In the genomic region with DNA sequence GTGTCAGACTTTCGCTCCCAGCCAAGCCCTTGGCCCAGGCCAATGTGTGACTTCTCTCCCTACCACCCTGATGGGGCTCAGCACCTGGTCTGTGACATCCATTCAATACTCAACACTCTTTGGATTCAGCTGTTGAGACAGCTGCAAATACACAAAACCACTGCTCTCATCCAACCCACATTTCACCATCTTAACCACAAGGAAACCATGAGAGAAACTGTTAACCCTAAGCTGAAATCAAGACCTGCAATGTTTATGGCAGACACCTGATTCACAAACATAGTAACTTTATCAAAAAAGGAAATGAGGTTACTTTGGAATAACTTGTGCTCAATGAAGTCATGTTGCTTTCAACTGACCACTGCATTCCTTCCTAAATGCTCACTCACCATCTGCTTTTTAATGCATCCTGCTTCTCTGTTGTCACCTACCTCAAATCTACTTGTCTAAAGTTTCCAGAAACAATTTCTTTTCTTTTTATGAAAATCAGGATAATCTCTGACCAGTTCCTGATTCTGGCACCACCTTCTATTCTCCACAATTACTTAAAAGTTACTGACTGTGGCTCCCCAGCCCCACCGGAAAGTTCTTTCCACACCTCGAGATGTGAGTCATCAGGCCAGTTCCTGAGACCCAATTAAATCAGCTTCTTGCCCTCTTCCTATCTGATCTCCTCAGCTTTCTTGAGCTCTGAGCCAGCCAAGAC, we compare ENCODE assay signal across 1 cellular context.
TF ChIP-seq lines count a peak whose summit lies in the region.

No MANE protein-coding gene starts in this region.

TF ChIP-seq in GM23338, 12 proteins besides CTCF, POLR2A, EP300 and RAD21 (continued from another document):
- TF ChIP-seq, protein P1, sequence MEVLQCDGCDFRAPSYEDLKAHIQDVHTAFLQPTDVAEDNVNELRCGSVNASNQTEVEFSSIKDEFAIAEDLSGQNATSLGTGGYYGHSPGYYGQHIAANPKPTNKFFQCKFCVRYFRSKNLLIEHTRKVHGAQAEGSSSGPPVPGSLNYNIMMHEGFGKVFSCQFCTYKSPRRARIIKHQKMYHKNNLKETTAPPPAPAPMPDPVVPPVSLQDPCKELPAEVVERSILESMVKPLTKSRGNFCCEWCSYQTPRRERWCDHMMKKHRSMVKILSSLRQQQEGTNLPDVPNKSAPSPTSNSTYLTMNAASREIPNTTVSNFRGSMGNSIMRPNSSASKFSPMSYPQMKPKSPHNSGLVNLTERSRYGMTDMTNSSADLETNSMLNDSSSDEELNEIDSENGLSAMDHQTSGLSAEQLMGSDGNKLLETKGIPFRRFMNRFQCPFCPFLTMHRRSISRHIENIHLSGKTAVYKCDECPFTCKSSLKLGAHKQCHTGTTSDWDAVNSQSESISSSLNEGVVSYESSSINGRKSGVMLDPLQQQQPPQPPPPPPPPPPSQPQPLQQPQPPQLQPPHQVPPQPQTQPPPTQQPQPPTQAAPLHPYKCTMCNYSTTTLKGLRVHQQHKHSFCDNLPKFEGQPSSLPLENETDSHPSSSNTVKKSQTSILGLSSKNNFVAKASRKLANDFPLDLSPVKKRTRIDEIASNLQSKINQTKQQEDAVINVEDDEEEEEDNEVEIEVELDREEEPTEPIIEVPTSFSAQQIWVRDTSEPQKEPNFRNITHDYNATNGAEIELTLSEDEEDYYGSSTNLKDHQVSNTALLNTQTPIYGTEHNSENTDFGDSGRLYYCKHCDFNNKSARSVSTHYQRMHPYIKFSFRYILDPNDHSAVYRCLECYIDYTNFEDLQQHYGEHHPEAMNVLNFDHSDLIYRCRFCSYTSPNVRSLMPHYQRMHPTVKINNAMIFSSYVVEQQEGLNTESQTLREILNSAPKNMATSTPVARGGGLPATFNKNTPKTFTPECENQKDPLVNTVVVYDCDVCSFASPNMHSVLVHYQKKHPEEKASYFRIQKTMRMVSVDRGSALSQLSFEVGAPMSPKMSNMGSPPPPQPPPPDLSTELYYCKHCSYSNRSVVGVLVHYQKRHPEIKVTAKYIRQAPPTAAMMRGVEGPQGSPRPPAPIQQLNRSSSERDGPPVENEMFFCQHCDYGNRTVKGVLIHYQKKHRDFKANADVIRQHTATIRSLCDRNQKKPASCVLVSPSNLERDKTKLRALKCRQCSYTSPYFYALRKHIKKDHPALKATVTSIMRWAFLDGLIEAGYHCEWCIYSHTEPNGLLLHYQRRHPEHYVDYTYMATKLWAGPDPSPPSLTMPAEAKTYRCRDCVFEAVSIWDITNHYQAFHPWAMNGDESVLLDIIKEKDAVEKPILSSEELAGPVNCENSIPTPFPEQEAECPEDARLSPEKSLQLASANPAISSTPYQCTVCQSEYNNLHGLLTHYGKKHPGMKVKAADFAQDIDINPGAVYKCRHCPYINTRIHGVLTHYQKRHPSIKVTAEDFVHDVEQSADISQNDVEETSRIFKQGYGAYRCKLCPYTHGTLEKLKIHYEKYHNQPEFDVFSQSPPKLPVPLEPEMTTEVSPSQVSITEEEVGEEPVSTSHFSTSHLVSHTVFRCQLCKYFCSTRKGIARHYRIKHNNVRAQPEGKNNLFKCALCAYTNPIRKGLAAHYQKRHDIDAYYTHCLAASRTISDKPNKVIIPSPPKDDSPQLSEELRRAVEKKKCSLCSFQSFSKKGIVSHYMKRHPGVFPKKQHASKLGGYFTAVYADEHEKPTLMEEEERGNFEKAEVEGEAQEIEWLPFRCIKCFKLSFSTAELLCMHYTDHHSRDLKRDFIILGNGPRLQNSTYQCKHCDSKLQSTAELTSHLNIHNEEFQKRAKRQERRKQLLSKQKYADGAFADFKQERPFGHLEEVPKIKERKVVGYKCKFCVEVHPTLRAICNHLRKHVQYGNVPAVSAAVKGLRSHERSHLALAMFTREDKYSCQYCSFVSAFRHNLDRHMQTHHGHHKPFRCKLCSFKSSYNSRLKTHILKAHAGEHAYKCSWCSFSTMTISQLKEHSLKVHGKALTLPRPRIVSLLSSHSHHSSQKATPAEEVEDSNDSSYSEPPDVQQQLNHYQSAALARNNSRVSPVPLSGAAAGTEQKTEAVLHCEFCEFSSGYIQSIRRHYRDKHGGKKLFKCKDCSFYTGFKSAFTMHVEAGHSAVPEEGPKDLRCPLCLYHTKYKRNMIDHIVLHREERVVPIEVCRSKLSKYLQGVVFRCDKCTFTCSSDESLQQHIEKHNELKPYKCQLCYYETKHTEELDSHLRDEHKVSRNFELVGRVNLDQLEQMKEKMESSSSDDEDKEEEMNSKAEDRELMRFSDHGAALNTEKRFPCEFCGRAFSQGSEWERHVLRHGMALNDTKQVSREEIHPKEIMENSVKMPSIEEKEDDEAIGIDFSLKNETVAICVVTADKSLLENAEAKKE (CRISPR knock-in tag; IDR thresholded peaks at IDR 0.05) = no peak
- TF ChIP-seq EZH2phosphoT487 (IDR thresholded peaks at IDR 0.05; ENCODE audit: unreplicated experiment) (no peak), CREB1 (CRISPR knock-in tag; IDR thresholded peaks at IDR 0.05; ENCODE audit: low read depth) (no peak), ZNF114 (CRISPR knock-in tag; IDR thresholded peaks at IDR 0.05) (no peak)
- TF ChIP-seq, protein P2, sequence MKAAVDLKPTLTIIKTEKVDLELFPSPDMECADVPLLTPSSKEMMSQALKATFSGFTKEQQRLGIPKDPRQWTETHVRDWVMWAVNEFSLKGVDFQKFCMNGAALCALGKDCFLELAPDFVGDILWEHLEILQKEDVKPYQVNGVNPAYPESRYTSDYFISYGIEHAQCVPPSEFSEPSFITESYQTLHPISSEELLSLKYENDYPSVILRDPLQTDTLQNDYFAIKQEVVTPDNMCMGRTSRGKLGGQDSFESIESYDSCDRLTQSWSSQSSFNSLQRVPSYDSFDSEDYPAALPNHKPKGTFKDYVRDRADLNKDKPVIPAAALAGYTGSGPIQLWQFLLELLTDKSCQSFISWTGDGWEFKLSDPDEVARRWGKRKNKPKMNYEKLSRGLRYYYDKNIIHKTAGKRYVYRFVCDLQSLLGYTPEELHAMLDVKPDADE (IDR thresholded peaks at IDR 0.05) = no peak
